Comparison of ENCODE assay signal across 20 cellular contexts in the genomic region with DNA sequence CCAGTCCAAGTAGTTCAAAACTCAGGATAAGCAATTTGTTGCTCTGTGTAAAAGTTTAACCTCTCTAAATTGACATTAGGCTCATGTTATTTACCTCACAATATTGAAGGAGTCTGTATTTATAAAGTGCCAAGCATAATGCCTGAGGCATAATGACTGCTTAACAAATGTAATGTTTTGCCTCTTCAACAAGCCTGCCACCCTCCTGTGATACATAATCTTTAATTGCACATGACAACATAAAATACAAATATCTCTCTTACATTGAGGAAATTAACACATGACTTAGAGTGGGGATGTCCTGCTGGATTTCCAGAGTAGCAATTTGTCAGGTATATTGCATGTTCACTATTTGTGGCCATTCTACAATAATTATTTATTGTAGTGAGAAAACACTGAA.
"Had no signal": no experiment of that assay in that cellular context is flagged by ENCODE, and none has a peak within 500 bp of the region (broad histone marks: within the 10 kb centered on the region; RNA-seq: fewer than 3 reads in every experiment).

No MANE protein-coding gene starts in this region.

- H3K27me3 ChIP-seq: transverse colon, vagina had no signal

- H3K36me3 ChIP-seq: transverse colon, vagina had no signal

- ATAC-seq: natural killer cell treated with Interleukin-12 subunit alpha and Interleukin-12 subunit beta and Interleukin-15 and Interleukin-18, amount 100 ng/mL, for 72 hours; right cardiac atrium had no signal

- H3K4me1 ChIP-seq: transverse colon, vagina had no signal

- H3K4me3 ChIP-seq: skin epidermis, transverse colon, vagina had no signal

- DNase-seq: activated CD4-positive, alpha-beta T cell treated with anti-CD3 and anti-CD28 coated beads, Interleukin-2, amount 50 U/mL, for 4 hours; activated CD4-positive, CD25-positive, alpha-beta regulatory T cell treated with anti-CD3 and anti-CD28 coated beads, Interleukin-2, amount 50 U/mL, for 72 hours; activated naive CD4-positive, alpha-beta T cell treated with Interleukin-2 at 50 U/mL for 16 hours; activated T-cell treated with anti-CD3 and anti-CD28 coated beads for 4 hours; aorta; cortex of kidney; effector CD8-positive, alpha-beta T cell; foreskin fibroblast; glutamatergic neuron; immature natural killer cell; right cardiac atrium; stimulated activated CD4-positive, alpha-beta T cell treated with anti-CD3 and anti-CD28 coated beads, Interleukin-15, amount 100 ng/mL, for 24 hours; stimulated activated CD4-positive, alpha-beta T cell treated with anti-CD3 and anti-CD28 coated beads, Interleukin-4, amount 100 ng/mL, for 24 hours; stimulated activated CD8-positive, alpha-beta memory T cell treated with anti-CD3 and anti-CD28 coated beads, Interleukin-4, amount 100 ng/mL, for 48 hours; stimulated activated naive CD4-positive, alpha-beta T cell treated with Interleukin-2 at 50 U/mL for 16 hours; substantia nigra; transverse colon had no signal

- H3K9me3 ChIP-seq: vagina had no signal

- H3K27ac ChIP-seq: skin epidermis, transverse colon, vagina had no signal
